Comparison of ENCODE assay signal across 8 cellular contexts in genomic region chr19:49127674-49128544, GRCh38. TPM values are rescaled to one million over a fixed set of nuclear protein-coding genes. Genes with fewer than 3 reads are reported as not detected.
DNase-seq lines count a peak whose midpoint lies in the region; ATAC-seq and TF ChIP-seq lines count a peak whose summit lies in the region.

No MANE protein-coding gene starts in this region.

- TF ChIP-seq CTCF in mesothelial cell of epicardium (IDR thresholded peaks at IDR 0.05; ENCODE audit: unreplicated experiment), result no peak

- no peaks in the 10 kb centered on the region for H3K4me1 ChIP-seq in endocrine pancreas (ENCODE audit: control insufficient read depth, insufficient read depth, low read length)

- H3K4me3 ChIP-seq in endocrine pancreas (ENCODE audit: control insufficient read depth, insufficient read depth, low read length), result no peak overlapping the region

- peak overlapping the region; percentile 79 for H3K27ac Mint-ChIP-seq in activated CD8-positive, alpha-beta memory T cell treated with anti-CD3 and anti-CD28 coated beads, Interleukin-2, amount 10 ng/mL, durations not matched to agents 7 days and 5 days
- H3K27ac Mint-ChIP-seq in mesothelial cell of epicardium, result peak overlapping the region; percentile 90

- DNase-seq in COR-L47 (lab: John Stamatoyannopoulos, UW) (peak; percentile 73), HT1080 (ENCODE audit: low read depth) (peak; percentile 85), NOMO-1 treated with DMSO at 0.1 percent for 48 hours (lab: John Stamatoyannopoulos, UW; ENCODE audit: unreplicated experiment) (peak; percentile 92), mesothelial cell of epicardium (ENCODE audit: low spot score in 2 of 2, unreplicated experiment in 2 of 2) (peak; percentile 92 to 96)
- peak; percentile 97 for DNase-seq in activated CD8-positive, alpha-beta memory T cell treated with anti-CD3 and anti-CD28 coated beads, Interleukin-2, amount 10 ng/mL, durations not matched to agents 7 days and 5 days
- peak; percentile 84 to 85 for DNase-seq in stimulated activated CD8-positive, alpha-beta memory T cell treated with anti-CD3 and anti-CD28 coated beads, Interleukin-15, amount 100 ng/mL, for 4 hours (ENCODE audit: low read depth in 2 of 2)

- no peaks in the 10 kb centered on the region for H3K9me3 Mint-ChIP-seq in activated CD8-positive, alpha-beta memory T cell treated with anti-CD3 and anti-CD28 coated beads, Interleukin-2, amount 10 ng/mL, durations not matched to agents 7 days and 5 days (ENCODE audit: low read depth)
- H3K9me3 Mint-ChIP-seq in mesothelial cell of epicardium, result no peaks in the 10 kb centered on the region

- peak overlapping the region; percentile 71 for H3K4me3 Mint-ChIP-seq in activated CD8-positive, alpha-beta memory T cell treated with anti-CD3 and anti-CD28 coated beads, Interleukin-2, amount 10 ng/mL, durations not matched to agents 7 days and 5 days
- peak overlapping the region; percentile 78 for H3K4me3 Mint-ChIP-seq in mesothelial cell of epicardium

- H3K27me3 Mint-ChIP-seq in activated CD8-positive, alpha-beta memory T cell treated with anti-CD3 and anti-CD28 coated beads, Interleukin-2, amount 10 ng/mL, durations not matched to agents 7 days and 5 days, result peaks cover 3% of the 10 kb centered on the region
- H3K27me3 Mint-ChIP-seq in mesothelial cell of epicardium (ENCODE audit: low read depth), result peaks cover 14% of the 10 kb centered on the region

- no peaks in the 10 kb centered on the region for H3K36me3 Mint-ChIP-seq in activated CD8-positive, alpha-beta memory T cell treated with anti-CD3 and anti-CD28 coated beads, Interleukin-2, amount 10 ng/mL, durations not matched to agents 7 days and 5 days
- H3K36me3 Mint-ChIP-seq in mesothelial cell of epicardium, result no peaks in the 10 kb centered on the region

- no peaks in the 10 kb centered on the region for H3K36me3 ChIP-seq in endocrine pancreas (ENCODE audit: control insufficient read depth, insufficient read depth, low read length)

- peaks cover 9% of the 10 kb centered on the region for H3K4me1 Mint-ChIP-seq in activated CD8-positive, alpha-beta memory T cell treated with anti-CD3 and anti-CD28 coated beads, Interleukin-2, amount 10 ng/mL, durations not matched to agents 7 days and 5 days
- peaks cover 13% of the 10 kb centered on the region for H3K4me1 Mint-ChIP-seq in mesothelial cell of epicardium

- H3K9me3 ChIP-seq in endocrine pancreas (ENCODE audit: control insufficient read depth, low read length), result no peaks in the 10 kb centered on the region

- no peaks in the 10 kb centered on the region for H3K27me3 ChIP-seq in endocrine pancreas (ENCODE audit: control insufficient read depth, insufficient read depth, low read length)

- CTCF ChIA-PET in activated CD8-positive, alpha-beta memory T cell treated with anti-CD3 and anti-CD28 coated beads, Interleukin-2, amount 10 ng/mL, durations not matched to agents 7 days and 5 days (lab: Charles Lee), result interaction anchor here (0.5 to 2.5 kb wide), 19 partner anchors 7 to 1403 kb away, joined by 3 to 20 read pairs (median 3); partner anchors contain the start of genes GYS1, LIN7B and RUVBL2

- H3K9ac ChIP-seq in endocrine pancreas (ENCODE audit: control insufficient read depth, insufficient read depth, low read length), result peak overlapping the region; percentile 19

- ATAC-seq in GM21367 (IDR thresholded peaks at IDR 0.05; ENCODE audit: unreplicated experiment), result peak; percentile 69
- peak; percentile 95 for ATAC-seq in activated CD8-positive, alpha-beta memory T cell treated with anti-CD3 and anti-CD28 coated beads, Interleukin-2, amount 10 ng/mL, durations not matched to agents 7 days and 5 days

RNA-seq across cellular contexts. Expression of gene PPFIA3, which starts 8.6 kb away (rescaled TPM):
- total RNA-seq in HT1080 (2014; rRNA removed; shearing (Covaris generic)), result 5.0 and 9.3 TPM in 2 replicates
- 3.7 and 6.9 TPM in 2 replicates for polyA plus RNA-seq in HT1080 (2015; cell fraction: cytosol; rRNA removed)
- 7.1 and 9.7 TPM in 2 replicates for polyA plus RNA-seq in HT1080 (2015; cell fraction: nucleus; rRNA removed)
- 1 to 10 TPM; 1.7 to 3.6 TPM for total RNA-seq in activated CD8-positive, alpha-beta memory T cell treated with anti-CD3 and anti-CD28 coated beads, Interleukin-2, amount 10 ng/mL, durations not matched to agents 7 days and 5 days
- 9.9 to 11.9 TPM (median 11.6 TPM) in 3 replicates for total RNA-seq in mesothelial cell of epicardium

RNA-seq across cellular contexts. Expression of gene C19orf73, which starts 9.0 kb away (rescaled TPM):
- total RNA-seq in HT1080 (2014; rRNA removed; shearing (Covaris generic)), result 1.6 and 2.1 TPM in 2 replicates
- 2.4 and 3.2 TPM in 2 replicates for polyA plus RNA-seq in HT1080 (2015; cell fraction: cytosol; rRNA removed)
- 2.0 and 5.0 TPM in 2 replicates for polyA plus RNA-seq in HT1080 (2015; cell fraction: nucleus; rRNA removed)
- 1 to 10 TPM; 1.6 to 1.8 TPM for total RNA-seq in activated CD8-positive, alpha-beta memory T cell treated with anti-CD3 and anti-CD28 coated beads, Interleukin-2, amount 10 ng/mL, durations not matched to agents 7 days and 5 days
- 0.94 to 1.6 TPM (median 0.97 TPM) in 3 replicates for total RNA-seq in mesothelial cell of epicardium

RNA-seq across cellular contexts. Expression of gene LIN7B, which starts 13.7 kb away (rescaled TPM):
- total RNA-seq in HT1080 (2014; rRNA removed; shearing (Covaris generic)), result 2.6 and 3.2 TPM in 2 replicates
- 3.9 and 5.2 TPM in 2 replicates for polyA plus RNA-seq in HT1080 (2015; cell fraction: cytosol; rRNA removed)
- 3.6 and 4.3 TPM in 2 replicates for polyA plus RNA-seq in HT1080 (2015; cell fraction: nucleus; rRNA removed)
- total RNA-seq in activated CD8-positive, alpha-beta memory T cell treated with anti-CD3 and anti-CD28 coated beads, Interleukin-2, amount 10 ng/mL, durations not matched to agents 7 days and 5 days, result 1 to 10 TPM; 3.3 to 5.7 TPM
- 9.6 to 12.8 TPM (median 9.8 TPM) in 3 replicates for total RNA-seq in mesothelial cell of epicardium

RNA-seq across cellular contexts. Expression of gene HRC, which starts 27.3 kb away (rescaled TPM):
- total RNA-seq in HT1080 (2014; rRNA removed; shearing (Covaris generic)), result not detected in 2 replicates
- not detected in 2 replicates for polyA plus RNA-seq in HT1080 (2015; cell fraction: cytosol; rRNA removed)
- not detected in 2 replicates for polyA plus RNA-seq in HT1080 (2015; cell fraction: nucleus; rRNA removed)
- total RNA-seq in activated CD8-positive, alpha-beta memory T cell treated with anti-CD3 and anti-CD28 coated beads, Interleukin-2, amount 10 ng/mL, durations not matched to agents 7 days and 5 days, result not detected
- 13.6 to 17.6 TPM (median 14.7 TPM) in 3 replicates for total RNA-seq in mesothelial cell of epicardium

RNA-seq across cellular contexts. Expression of gene TRPM4, which starts 29.7 kb away (rescaled TPM):
- total RNA-seq in HT1080 (2014; rRNA removed; shearing (Covaris generic)), result 7.5 and 8.6 TPM in 2 replicates
- polyA plus RNA-seq in HT1080 (2015; cell fraction: cytosol; rRNA removed), result 10.4 and 13.7 TPM in 2 replicates
- polyA plus RNA-seq in HT1080 (2015; cell fraction: nucleus; rRNA removed), result 75.4 and 84.5 TPM in 2 replicates
- under 1 TPM in 1 of 2 experiments, not detected in 1; 0.14 TPM for total RNA-seq in activated CD8-positive, alpha-beta memory T cell treated with anti-CD3 and anti-CD28 coated beads, Interleukin-2, amount 10 ng/mL, durations not matched to agents 7 days and 5 days
- 45.9 to 58.5 TPM (median 53.5 TPM) in 3 replicates for total RNA-seq in mesothelial cell of epicardium
